In the genomic region with DNA sequence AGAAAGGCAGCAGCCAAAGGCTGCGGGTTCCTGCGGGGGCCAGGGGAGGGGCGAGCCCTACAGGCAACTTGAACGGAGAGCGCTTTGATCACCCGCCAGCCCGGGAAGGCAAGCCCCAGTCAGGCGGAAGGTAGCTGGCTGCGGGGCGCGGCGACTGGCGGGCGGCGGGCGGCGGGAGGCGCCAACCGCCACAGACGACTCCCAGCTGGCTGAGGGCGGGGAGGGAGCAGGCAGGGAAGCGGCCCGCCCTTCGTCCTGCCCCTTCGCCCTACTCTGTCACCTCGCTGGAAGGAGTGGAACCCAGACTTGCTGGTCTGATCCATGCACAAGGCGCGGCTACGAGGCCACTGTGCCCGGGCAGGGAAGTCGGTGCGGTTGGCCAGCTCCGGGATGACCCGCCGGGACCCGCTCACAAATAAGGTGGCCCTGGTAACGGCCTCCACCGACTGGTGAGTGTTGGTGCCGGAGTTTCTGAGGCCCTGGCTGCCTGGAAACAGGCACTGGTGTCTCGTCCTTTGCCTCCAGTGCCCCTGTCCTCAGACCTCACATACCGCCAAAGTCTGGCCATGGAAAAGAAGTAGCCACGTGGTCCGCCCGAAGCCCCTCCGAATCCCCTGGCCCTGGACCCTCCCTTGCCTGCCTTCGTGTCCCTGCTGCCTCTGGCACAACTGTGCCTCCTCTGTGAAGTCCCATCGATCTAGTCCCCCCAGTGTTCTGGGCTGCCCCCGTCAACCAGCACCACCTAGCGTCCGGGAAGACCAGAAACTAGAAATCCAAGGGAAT, we compare ENCODE assay signal across 1 cellular context.
TF ChIP-seq lines count a peak whose summit lies in the region.
"Not testable (repeated sequence)": the region's sequence is repeated elsewhere in the genome, so short reads cannot be mapped to it uniquely, and the experiment has no call there.

No MANE protein-coding gene starts in this region.

TF ChIP-seq in HepG2, 621 proteins besides CTCF, POLR2A, EP300 and RAD21 (continued from another document):
- TF ChIP-seq ARID5B (CRISPR knock-in tag; IDR thresholded peaks at IDR 0.05) (peak; percentile 62), FOXA1 (CRISPR knock-in tag; IDR thresholded peaks at IDR 0.05) (0 out of 2 replicates have a peak, but pooled peaks have one; percentile 33), ZNF746 (CRISPR knock-in tag; IDR thresholded peaks at IDR 0.05) (peak; percentile 30; the same call in 1 of the 2 replicates), CBX5 (CRISPR knock-in tag; IDR thresholded peaks at IDR 0.05; ENCODE audit: borderline replicate concordance) (peak; percentile 87; the same call in 1 of the 2 replicates), CENPT (CRISPR knock-in tag; IDR thresholded peaks at IDR 0.05; ENCODE audit: low read depth) (0 out of 2 replicates have a peak, but pooled peaks have one; percentile 75), ZFP82 (CRISPR knock-in tag; IDR thresholded peaks at IDR 0.05; ENCODE audit: borderline replicate concordance) (peak; percentile 80; the same call in 1 of the 2 replicates), ZNF678 (CRISPR knock-in tag; IDR thresholded peaks at IDR 0.05) (peak; percentile 89; the same call in 1 of the 2 replicates), ZNF274 (CRISPR knock-in tag; IDR thresholded peaks at IDR 0.05) (peak; percentile 91; the same call in 1 of the 2 replicates), FOXC1 (CRISPR knock-in tag; IDR thresholded peaks at IDR 0.05; ENCODE audit: borderline replicate concordance) (peak; percentile 73; the same call in 1 of the 2 replicates), SMC3 (IDR thresholded peaks at IDR 0.05; ENCODE audit: low read length) (peak; percentile 80), RFX5 (IDR thresholded peaks at IDR 0.05; ENCODE audit: low read depth, low read length) (0 out of 2 replicates have a peak, but pooled peaks have one; percentile 14), MYC (CRISPR knock-in tag; IDR thresholded peaks at IDR 0.05; ENCODE audit: borderline replicate concordance) (peak; percentile 87), MTF2 (CRISPR knock-in tag; IDR thresholded peaks at IDR 0.05; ENCODE audit: borderline replicate concordance) (0 out of 2 replicates have a peak, but pooled peaks have one; percentile 26), SOX6 (CRISPR knock-in tag; IDR thresholded peaks at IDR 0.05) (peak; percentile 57; the same call in 1 of the 2 replicates), KDM2A (CRISPR knock-in tag; IDR thresholded peaks at IDR 0.05; ENCODE audit: borderline replicate concordance, low read depth) (0 out of 2 replicates have a peak, but pooled peaks have one; percentile 48), ZNF460 (CRISPR knock-in tag; IDR thresholded peaks at IDR 0.05; ENCODE audit: borderline replicate concordance) (peak; percentile 62; the same call in 1 of the 2 replicates), PITX1 (CRISPR knock-in tag; IDR thresholded peaks at IDR 0.05) (peak; percentile 70), HNRNPL (IDR thresholded peaks at IDR 0.05; ENCODE audit: low read depth, low read length) (peak; percentile 73; the same call in 1 of the 2 replicates), ZMYM2 (CRISPR knock-in tag; IDR thresholded peaks at IDR 0.05) (peak; percentile 59; the same call in 1 of the 2 replicates), RXRB (CRISPR knock-in tag; IDR thresholded peaks at IDR 0.05; ENCODE audit: borderline replicate concordance) (peak; percentile 83), ZNF574 (CRISPR knock-in tag; IDR thresholded peaks at IDR 0.05) (peak; percentile 99), NPAS2 (CRISPR knock-in tag; IDR thresholded peaks at IDR 0.05; ENCODE audit: borderline replicate concordance) (0 out of 2 replicates have a peak, but pooled peaks have one; percentile 14), ZNF253 (CRISPR knock-in tag; IDR thresholded peaks at IDR 0.05; ENCODE audit: borderline replicate concordance) (peak; percentile 58; the same call in 1 of the 2 replicates), ZNF556 (CRISPR knock-in tag; IDR thresholded peaks at IDR 0.05; ENCODE audit: borderline replicate concordance) (peak; percentile 80)
- not testable (repeated sequence) for TF ChIP-seq FOXA1, SOX6 (IDR thresholded peaks at IDR 0.05)
